In the genomic region with DNA sequence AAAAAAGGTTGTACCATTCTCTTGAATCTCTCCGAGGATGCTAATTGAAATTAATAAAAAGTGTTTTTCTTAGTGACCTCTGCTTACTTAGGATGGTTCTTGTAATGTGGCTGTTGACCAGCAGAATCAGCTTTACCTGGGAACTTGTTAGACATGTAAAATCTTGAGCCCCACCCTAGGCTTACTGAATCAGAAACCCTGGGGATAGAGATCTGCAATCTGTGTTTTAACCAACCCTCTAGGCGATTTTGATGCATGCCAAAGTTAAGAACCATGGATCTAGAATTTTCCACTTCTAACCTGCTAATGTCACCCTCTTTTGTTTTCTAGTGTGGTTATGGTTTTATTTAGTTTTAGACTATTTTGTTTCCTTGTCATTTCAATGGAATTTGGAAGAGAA, we compare ENCODE assay signal across 28 cellular contexts. TPM values are rescaled to one million over a fixed set of nuclear protein-coding genes. Genes with fewer than 3 reads are reported as not detected.
DNase-seq lines count a peak whose midpoint lies in the region; ATAC-seq and TF ChIP-seq lines count a peak whose summit lies in the region.
"Had no signal": no experiment of that assay in that cellular context is flagged by ENCODE, and none has a peak within 500 bp of the region (broad histone marks: within the 10 kb centered on the region; RNA-seq: fewer than 3 reads in every experiment).

No MANE protein-coding gene starts in this region.

- no peaks in the 10 kb centered on the region for H3K9me2 ChIP-seq in Loucy (replicated peaks; ENCODE audit: low read depth, low read length)

- H3K79me2 ChIP-seq in ACC112 (ENCODE audit: control insufficient read depth, insufficient read depth, low read length, unreplicated experiment): no peaks in the 10 kb centered on the region
- no peaks in the 10 kb centered on the region for H3K79me2 ChIP-seq in Loucy (ENCODE audit: insufficient read depth, low read length)
- no peaks in the 10 kb centered on the region for H3K79me2 ChIP-seq in trophoblast cell (ENCODE audit: control insufficient read depth, insufficient read depth, low read length, poor library complexity)

- no peak for TF ChIP-seq CTCF in Loucy (conservative IDR thresholded peaks at IDR 0.05; ENCODE audit: low read length)
- no peak for TF ChIP-seq CTCF in esophagus muscularis mucosa (IDR thresholded peaks at IDR 0.05)
- TF ChIP-seq CTCF in breast epithelium (IDR thresholded peaks at IDR 0.05): no peak

- no peaks in the 10 kb centered on the region for H3K9me3 ChIP-seq in Loucy (ENCODE audit: insufficient read depth, low read depth, low read length)
- H3K9me3 ChIP-seq in esophagus muscularis mucosa: no peaks in the 10 kb centered on the region
- H3K9me3 ChIP-seq in trophoblast cell (ENCODE audit: insufficient read depth, low read depth, low read length): no peaks in the 10 kb centered on the region
- no peaks in the 10 kb centered on the region for H3K9me3 ChIP-seq in breast epithelium
- H3K9me3 ChIP-seq: ascending aorta, Peyer's patch, prostate gland, stomach, tibial artery had no signal

- DNase-seq in esophagus muscularis mucosa (ENCODE audit: extremely low spot score) (no peak), trophoblast cell (peak; percentile 72 to 94), cortex of kidney (lab: John Stamatoyannopoulos, UW) (no peak), breast epithelium (ENCODE audit: low spot score in 2 of 2) (no peak)
- DNase-seq in activated effector memory CD4-positive, alpha-beta T cell treated with Interleukin-2 at 50 U/mL for 16 hours: no peak
- DNase-seq: activated B cell treated with CpG ODN at 0.5 μM for 24 hours; activated CD4-positive, alpha-beta T cell treated with anti-CD3 and anti-CD28 coated beads, Interleukin-2, amount 50 U/mL, for 48 hours; central memory CD4-positive, alpha-beta T cell; COR-L47; DMS79 treated with DMSO at 0.1 percent for 48 hours; naive B cell; NCI-H1417; NCI-H2029 treated with DMSO at 0.1 percent for 48 hours; NCI-H748 treated with DMSO at 0.1 percent for 48 hours; Peyer's patch; SIG-M5; stimulated activated CD4-positive, alpha-beta T cell treated with anti-CD3 and anti-CD28 coated beads, Interleukin-1b, Interleukin-23, amount 100 ng/mL, for 48 hours; stimulated activated CD8-positive, alpha-beta memory T cell treated with anti-CD3 and anti-CD28 coated beads, Interleukin-4, amount 100 ng/mL, for 48 hours; stomach; tibial artery had no signal

- H3K27ac ChIP-seq in ACC112 (ENCODE audit: low read depth, low read length) (peak overlapping the region; percentile 89), esophagus muscularis mucosa (replicated peaks in 1 of 4) (peak overlapping the region in 3 of 4 donors; percentile 1 to 61 (median 26)), trophoblast cell (ENCODE audit: low read depth, low read length) (no peak overlapping the region), breast epithelium (no peak overlapping the region)
- H3K27ac ChIP-seq: KMS-11, Peyer's patch, prostate gland had no signal

- intact Hi-C loops in esophagus muscularis mucosa (cut with DNase I) (loop anchor here (5.0 kb wide), 1 partner anchor 60 kb away; no protein-coding TSS in a partner anchor), breast epithelium (cut with DNase I; ENCODE audit: low total_unique reads) (no loop called here)

- ATAC-seq in HG02981 (IDR thresholded peaks at IDR 0.05; ENCODE audit: unreplicated experiment): no peak
- ATAC-seq: activated T-helper 17 cell treated with anti-CD3 and anti-CD28 coated beads, Interleukin-2, amount 50 U/mL, for 72 hours; HCT116 had no signal

- no peak overlapping the region for H3K23ac ChIP-seq in trophoblast cell (ENCODE audit: low read length)

- H4K20me1 ChIP-seq in Loucy (ENCODE audit: insufficient read depth, low read length, poor library complexity, severe bottlenecking): no peaks in the 10 kb centered on the region

- no peak overlapping the region for H3K9ac ChIP-seq in Loucy (ENCODE audit: low read depth, low read length, poor library complexity, severe bottlenecking)
- no peak overlapping the region for H3K9ac ChIP-seq in trophoblast cell (ENCODE audit: low read length)
- H3K9ac ChIP-seq: KMS-11 had no signal

- no peak overlapping the region for H3K4ac ChIP-seq in trophoblast cell (ENCODE audit: low read depth, low read length)

- no peak for TF ChIP-seq EP300 in esophagus muscularis mucosa (IDR thresholded peaks at IDR 0.05)

- no peak for TF ChIP-seq POLR2A in esophagus muscularis mucosa (IDR thresholded peaks at IDR 0.05; ENCODE audit: low read depth)
- no peak for TF ChIP-seq POLR2A in breast epithelium (IDR thresholded peaks at IDR 0.05)

- H3K27me3 ChIP-seq in ACC112 (ENCODE audit: insufficient read depth, low read length) (no peaks in the 10 kb centered on the region), Loucy (ENCODE audit: insufficient read depth, low read length, poor library complexity, severe bottlenecking) (no peaks in the 10 kb centered on the region), esophagus muscularis mucosa (no peaks in the 10 kb centered on the region), trophoblast cell (ENCODE audit: insufficient read depth, low read length) (no peaks in the 10 kb centered on the region), breast epithelium (no peaks in the 10 kb centered on the region)
- H3K27me3 ChIP-seq: ascending aorta, Peyer's patch, stomach, tibial artery had no signal

- peak overlapping the region; percentile 78 for H2AFZ ChIP-seq in ACC112 (ENCODE audit: low read length, unreplicated experiment)
- H2AFZ ChIP-seq in Loucy (ENCODE audit: low read length): no peak overlapping the region
- H2AFZ ChIP-seq in trophoblast cell (ENCODE audit: insufficient read depth, low read length, poor library complexity): no peak overlapping the region

- H3K4me3 ChIP-seq in ACC112 (ENCODE audit: low read depth, low read length) (peak overlapping the region; percentile 63), Loucy (ENCODE audit: low read length, poor library complexity, severe bottlenecking) (peak overlapping the region; percentile 25), esophagus muscularis mucosa (no peak overlapping the region), trophoblast cell (ENCODE audit: low read depth, low read length) (no peak overlapping the region), breast epithelium (no peak overlapping the region)
- H3K4me3 ChIP-seq: ascending aorta, Peyer's patch, prostate gland, stomach, tibial artery had no signal

- no peak overlapping the region for H3K18ac ChIP-seq in trophoblast cell (ENCODE audit: low read length)

- H3K79me1 ChIP-seq in trophoblast cell (ENCODE audit: low read length): no peaks in the 10 kb centered on the region

- H3K4me1 ChIP-seq in ACC112 (ENCODE audit: control insufficient read depth, insufficient read depth, low read length, unreplicated experiment) (peaks cover 36% of the 10 kb centered on the region), Loucy (ENCODE audit: insufficient read depth, low read length, poor library complexity, severe bottlenecking) (peaks cover 39% of the 10 kb centered on the region), esophagus muscularis mucosa (peaks cover 7 to 42% (median 19%) of the 10 kb centered on the region in 4 donors), trophoblast cell (ENCODE audit: control insufficient read depth in 1 of 2, insufficient read depth in 2 of 2, low read length in 2 of 2) (no peaks in the 10 kb centered on the region), breast epithelium (no peaks in the 10 kb centered on the region)
- H3K4me1 ChIP-seq: ascending aorta, Peyer's patch, prostate gland had no signal

- H3K4me2 ChIP-seq in Loucy (ENCODE audit: low read depth, low read length, poor library complexity, severe bottlenecking) (peak overlapping the region; percentile 56), trophoblast cell (ENCODE audit: low read length) (no peak overlapping the region)
- H3K4me2 ChIP-seq: KMS-11 had no signal

- H2BK5ac ChIP-seq in trophoblast cell (ENCODE audit: low read depth, low read length, poor library complexity): no peak overlapping the region

- H2AK5ac ChIP-seq in trophoblast cell (ENCODE audit: low read length): no peak overlapping the region

- H3K36me3 ChIP-seq in ACC112 (ENCODE audit: insufficient read depth, low read length) (peaks cover 11% of the 10 kb centered on the region), Loucy (ENCODE audit: insufficient read depth, low read length) (no peaks in the 10 kb centered on the region), esophagus muscularis mucosa (no peaks in the 10 kb centered on the region), trophoblast cell (ENCODE audit: control insufficient read depth in 1 of 2, insufficient read depth in 2 of 2, low read length in 2 of 2) (no peaks in the 10 kb centered on the region), breast epithelium (no peaks in the 10 kb centered on the region)
- H3K36me3 ChIP-seq: ascending aorta, Peyer's patch, prostate gland, stomach had no signal

- H4K12ac ChIP-seq in trophoblast cell (ENCODE audit: low read depth, low read length): no peak overlapping the region

- H3F3A ChIP-seq in Loucy (ENCODE audit: low read depth): no peaks in the 10 kb centered on the region

- H4K91ac ChIP-seq in trophoblast cell (ENCODE audit: low read depth, low read length): no peak overlapping the region

- H4K8ac ChIP-seq in trophoblast cell (ENCODE audit: low read depth, low read length): no peak overlapping the region

- 92% methylated on average over 2 of the region's 2 CpGs for WGBS in esophagus muscularis mucosa
- WGBS in trophoblast cell (ENCODE audit: extremely low coverage, insufficient coverage, insufficient read length): no CpG with 5 or more reads among the region's 2 CpGs

- H2BK120ac ChIP-seq in trophoblast cell (ENCODE audit: insufficient read depth, low read length, poor library complexity): no peak overlapping the region

- no peak overlapping the region for H3K14ac ChIP-seq in trophoblast cell (ENCODE audit: low read length)

- H2BK12ac ChIP-seq in trophoblast cell (ENCODE audit: low read length): no peak overlapping the region

RNA-seq across cellular contexts. Expression of gene NUBPL, which starts 6.4 kb away (rescaled TPM):
- total RNA-seq in esophagus muscularis mucosa: 10 to 100 TPM; 10.3 to 13.6 (median 12.8) TPM
- 5.5 and 5.7 TPM in 2 replicates for polyA plus RNA-seq in trophoblast cell (2013)
- 10 to 100 TPM; 10.9 to 16.2 (median 12.5) TPM for total RNA-seq in breast epithelium

Comparison
In these comparisons a context has a peak if more than half of its experiments do, and no peak if none do; other contexts are left out.
1. H3K27ac ChIP-seq: peak in ACC112 (single experiment) and esophagus muscularis mucosa (3 of 4); none in trophoblast cell (single experiment) and breast epithelium (0 of 2).
2. H3K4me3 ChIP-seq: peak in ACC112 (single experiment) and Loucy (single experiment); none in esophagus muscularis mucosa (0 of 4), trophoblast cell (single experiment) and breast epithelium (0 of 3).
3. DNase-seq: peak in trophoblast cell (2 of 2); none in esophagus muscularis mucosa (single experiment), activated effector memory CD4-positive, alpha-beta T cell treated with Interleukin-2 at 50 U/mL for 16 hours (single experiment), cortex of kidney (single experiment) and breast epithelium (0 of 2).